8 cellular contexts compared by ENCODE assay signal in genomic region chr17:81394831-81395599, GRCh38. TPM values are rescaled to one million over a fixed set of nuclear protein-coding genes. Genes with fewer than 3 reads are reported as not detected.
DNase-seq lines count a peak whose midpoint lies in the region; ATAC-seq and TF ChIP-seq lines count a peak whose summit lies in the region.

Gene BAHCC1, plus strand, starts transcription at chr17:81395457. Its CDS starts 4,283 bp downstream, at chr17:81399740.

- H3K36me3 ChIP-seq in Peyer's patch: no peaks in the 10 kb centered on the region

- peak; percentile 97 for DNase-seq in DMS114 treated with DMSO at 0.1 percent for 48 hours (lab: John Stamatoyannopoulos, UW; ENCODE audit: unreplicated experiment)
- DNase-seq in KBM-7: peak; percentile 99
- DNase-seq in Peyer's patch: peak; percentile 85 to 100 (median 100)
- peak; percentile 94 to 96 for DNase-seq in activated T-cell treated with anti-CD3 and anti-CD28 coated beads, Interleukin-2, amount 50 U/mL, for 72 hours
- peak; percentile 95 for DNase-seq in erythroblast (lab: John Stamatoyannopoulos, UW)
- peak; percentile 84 to 91 for DNase-seq in stimulated activated CD8-positive, alpha-beta memory T cell treated with anti-CD3 and anti-CD28 coated beads, Interleukin-15, amount 100 ng/mL, for 48 hours (ENCODE audit: low read depth in 2 of 2)

- no peaks in the 10 kb centered on the region for H3K9me3 Mint-ChIP-seq in activated T-cell treated with anti-CD3 and anti-CD28 coated beads, Interleukin-2, amount 50 U/mL, for 72 hours

- peaks cover 30% of the 10 kb centered on the region for H3K4me1 Mint-ChIP-seq in activated T-cell treated with anti-CD3 and anti-CD28 coated beads, Interleukin-2, amount 50 U/mL, for 72 hours (ENCODE audit: low read depth)

- H3K27me3 Mint-ChIP-seq in activated T-cell treated with anti-CD3 and anti-CD28 coated beads, Interleukin-2, amount 50 U/mL, for 72 hours (ENCODE audit: low read depth): peaks cover 57% of the 10 kb centered on the region

- ATAC-seq in activated T-cell treated with anti-CD3 and anti-CD28 coated beads, Interleukin-2, amount 50 U/mL, for 72 hours (replicated peaks in 1 of 2): peak; percentile 79 to 83
- ATAC-seq in HG03378 (IDR thresholded peaks at IDR 0.05; ENCODE audit: unreplicated experiment): no peak

- peak within 1 kb of the TSS; percentile 63 to 97 (median 90) for H3K27ac ChIP-seq in Peyer's patch

- H3K27me3 ChIP-seq in Peyer's patch (no peaks in the 10 kb centered on the region), mononuclear cell (ENCODE audit: insufficient read depth, low read length) (peaks cover 61% of the 10 kb centered on the region)

- H3K9me3 ChIP-seq in Peyer's patch (peaks cover 0 to 5% (median 0%) of the 10 kb centered on the region in 4 donors), mononuclear cell (ENCODE audit: low read depth, low read length) (no peaks in the 10 kb centered on the region)

- peaks cover 4 to 6% of the 10 kb centered on the region in 2 donors for H3K36me3 Mint-ChIP-seq in activated T-cell treated with anti-CD3 and anti-CD28 coated beads, Interleukin-2, amount 50 U/mL, for 72 hours (ENCODE audit: insufficient read depth in 2 of 2)

- peak in 1 of 6 experiments; percentile 2 for TF ChIP-seq CTCF in Peyer's patch (IDR thresholded peaks at IDR 0.05)

- H3K4me1 ChIP-seq in Peyer's patch (peaks cover 7 to 58% (median 21%) of the 10 kb centered on the region in 4 donors), mononuclear cell (ENCODE audit: insufficient read depth, low read length) (peaks cover 71% of the 10 kb centered on the region)

- H3K4me3 ChIP-seq in Peyer's patch (peak within 1 kb of the TSS; percentile 34 to 91 (median 66)), mononuclear cell (ENCODE audit: low read length) (peak within 1 kb of the TSS; percentile 40)

- in situ Hi-C loops in KBM-7 (cut with MboI; ENCODE audit: low pct_unique_long_range_greater_than_20kb, low sequenced_read_pairs): no loop called here

- peak within 1 kb of the TSS; percentile 84 to 85 for H3K4me3 Mint-ChIP-seq in activated T-cell treated with anti-CD3 and anti-CD28 coated beads, Interleukin-2, amount 50 U/mL, for 72 hours

- TF ChIP-seq POLR2A in Peyer's patch (IDR thresholded peaks at IDR 0.05): peak; percentile 98 to 99
- no peak for TF ChIP-seq POLR2A in erythroblast (IDR thresholded peaks at IDR 0.05; ENCODE audit: low read length)

- peak within 1 kb of the TSS; percentile 91 for H3K27ac Mint-ChIP-seq in activated T-cell treated with anti-CD3 and anti-CD28 coated beads, Interleukin-2, amount 50 U/mL, for 72 hours

RNA-seq across cellular contexts. Expression of gene BAHCC1, which starts in this region (rescaled TPM):
- total RNA-seq in Peyer's patch (10 to 100 TPM; 11.6 to 43.0 (median 23.9) TPM), mononuclear cell (2.0 TPM)
- total RNA-seq in activated T-cell treated with anti-CD3 and anti-CD28 coated beads, Interleukin-2, amount 50 U/mL, for 72 hours: under 1 TPM; 0.02 to 0.14 TPM

Comparison
In these comparisons a context has a peak if more than half of its experiments do, and no peak if none do; other contexts are left out.
1. Peak in DNase-seq and ATAC-seq in activated T-cell treated with anti-CD3 and anti-CD28 coated beads, Interleukin-2, amount 50 U/mL, for 72 hours; RNA of the gene not detected or under 1 TPM.